12 cellular contexts compared by ENCODE assay signal in the genomic region with DNA sequence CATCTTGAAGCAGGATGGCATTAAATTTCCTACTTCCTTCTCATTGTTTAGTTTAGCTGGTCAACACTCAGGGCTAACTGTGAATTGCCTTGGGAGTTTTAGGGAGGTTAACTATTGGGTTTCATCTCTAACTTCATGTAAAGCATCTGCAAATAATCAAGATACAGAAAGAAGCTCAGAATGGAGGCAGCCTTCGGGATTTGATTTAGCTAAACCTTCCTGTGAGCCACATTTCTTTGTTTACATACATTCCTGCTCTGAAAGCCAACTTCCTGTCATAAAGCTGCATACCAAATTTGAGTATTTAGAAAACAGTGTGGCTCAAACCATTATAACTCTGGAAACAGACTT.
A peak's percentile ranks its signal among the peaks of the same experiment; 100 is the strongest.
DNase-seq lines count a peak whose midpoint lies in the region; ATAC-seq, FAIRE-seq and TF ChIP-seq lines count a peak whose summit lies in the region.
"Had no signal": no experiment of that assay in that cellular context is flagged by ENCODE, and none has a peak within 500 bp of the region (broad histone marks: within the 10 kb centered on the region; RNA-seq: fewer than 3 reads in every experiment).

No MANE protein-coding gene starts in this region.

- no peak overlapping the region for H2BK5ac ChIP-seq in H1 (ENCODE audit: low read depth, low read length)

- BruUV-seq in Caco-2 (replicated peaks; lab: Mats Ljungman, UMichigan), result no TSS peak

- TF ChIP-seq EP300 in H1 (IDR thresholded peaks at IDR 0.05; ENCODE audit: borderline replicate concordance in 1 of 2, low read depth in 2 of 2, low read length in 2 of 2), result no peak

- no peak overlapping the region for H2BK15ac ChIP-seq in H1 (ENCODE audit: low read length)

- CTCF ChIA-PET in BJ (lab: Yijun Ruan, JAX), result interaction anchor here (0.6 to 2.5 kb wide), 2 partner anchors 132 to 193 kb away, joined by 3 to 10 read pairs; a partner anchor contains a TSS
- CTCF ChIA-PET in H1 (lab: Charles Lee; ENCODE audit: partially characterized antibody), result interaction anchor here (1.6 to 1.8 kb wide), 2 partner anchors 9 to 13 kb away, joined by 5 read pairs; no protein-coding TSS in a partner anchor
- CTCF ChIA-PET in Caco-2 (lab: Charles Lee), result no interaction called here
- CTCF ChIA-PET in CD8-positive, alpha-beta T cell (lab: Charles Lee), result no interaction called here

- no peak overlapping the region for H3K4me3 Mint-ChIP-seq in neural crest cell
- H3K4me3 Mint-ChIP-seq in Caco-2 (ENCODE audit: unreplicated experiment), result no peak overlapping the region
- no peak overlapping the region for H3K4me3 Mint-ChIP-seq in CD8-positive, alpha-beta T cell

- H4K91ac ChIP-seq in H1 (replicated peaks; ENCODE audit: insufficient read length, low read length), result no peak overlapping the region

- no peak overlapping the region for H2BK12ac ChIP-seq in H1 (ENCODE audit: low read depth, low read length)

- no peak for FAIRE-seq in H1 (lab: Jason Lieb, UNC)

- H4K5ac ChIP-seq in H1 (ENCODE audit: insufficient read length, low read depth, low read length), result no peak overlapping the region

- no peaks in the 10 kb centered on the region for H3K36me3 ChIP-seq in BJ (ENCODE audit: control insufficient read depth, insufficient read depth, low read length)
- H3K36me3 ChIP-seq in MM.1S (replicated peaks; ENCODE audit: insufficient read depth, low read length), result no peaks in the 10 kb centered on the region
- no peaks in the 10 kb centered on the region for H3K36me3 ChIP-seq in H1 (ENCODE audit: control insufficient read depth in 2 of 4, insufficient read depth in 4 of 4, low read length in 3 of 4)
- H3K36me3 ChIP-seq in Caco-2 (ENCODE audit: control insufficient read depth, insufficient read depth, low read length), result no peaks in the 10 kb centered on the region
- no peaks in the 10 kb centered on the region for H3K36me3 ChIP-seq in CD8-positive, alpha-beta T cell (ENCODE audit: insufficient read depth, low read length)

- H3K18ac ChIP-seq in H1 (ENCODE audit: extremely low read depth, low read length), result no peak overlapping the region

- TF ChIP-seq POLR2A in H1 (IDR thresholded peaks at IDR 0.05; ENCODE audit: control extremely low read depth in 1 of 2, low read depth in 2 of 2, low read length in 2 of 2), result no peak

- H3K4me1 Mint-ChIP-seq in neural crest cell (peaks cover 34% of the 10 kb centered on the region), Caco-2 (ENCODE audit: low read depth, unreplicated experiment) (no peaks in the 10 kb centered on the region)
- no peaks in the 10 kb centered on the region for H3K4me1 Mint-ChIP-seq in CD8-positive, alpha-beta T cell (ENCODE audit: low read depth)

- no peak for ATAC-seq in CD8-positive, alpha-beta T cell
- no peak for ATAC-seq in HG02981 (IDR thresholded peaks at IDR 0.05; ENCODE audit: unreplicated experiment)

- no peak overlapping the region for H3K14ac ChIP-seq in H1 (ENCODE audit: insufficient read length)

- no peak for TF ChIP-seq CTCF in BJ (IDR thresholded peaks at IDR 0.05; ENCODE audit: insufficient read depth, low read depth, low read length)
- TF ChIP-seq CTCF in MM.1S (IDR thresholded peaks at IDR 0.05; ENCODE audit: low read length), result no peak
- TF ChIP-seq CTCF in H1 (IDR thresholded peaks at IDR 0.05; ENCODE audit: control extremely low read depth in 1 of 3, insufficient read depth in 1 of 3, low read depth in 1 of 3, low read length in 3 of 3), result no peak
- TF ChIP-seq CTCF in neural crest cell (conservative IDR thresholded peaks at IDR 0.05), result no peak
- no peak for TF ChIP-seq CTCF in Caco-2 (IDR thresholded peaks at IDR 0.05; ENCODE audit: insufficient read depth in 1 of 2, low read depth in 1 of 2, low read length in 1 of 2, severe bottlenecking in 1 of 2, unreplicated experiment in 1 of 2)
- TF ChIP-seq CTCF in CD8-positive, alpha-beta T cell (IDR thresholded peaks at IDR 0.05), result no peak

- no peaks in the 10 kb centered on the region for H3F3A ChIP-seq in MM.1S (ENCODE audit: insufficient read depth, low read length)

- H3K4me3 ChIP-seq in BJ (ENCODE audit: low read depth, low read length) (no peak overlapping the region), MM.1S (ENCODE audit: low read length) (no peak overlapping the region), H1 (ENCODE audit: extremely low read depth in 1 of 4, insufficient read depth in 2 of 4, low read depth in 3 of 4, low read length in 4 of 4) (no peak overlapping the region), Caco-2 (ENCODE audit: low read depth, low read length) (no peak overlapping the region)
- no peak overlapping the region for H3K4me3 ChIP-seq in CD8-positive, alpha-beta T cell (ENCODE audit: low read depth, low read length)
- H3K4me3 ChIP-seq: testis had no signal

- intact Hi-C loops in Caco-2 (cut with micrococcal nuclease; ENCODE audit: unreplicated experiment), result no loop called here
- intact Hi-C loops in CD8-positive, alpha-beta T cell (cut with DNase I, micrococcal nuclease), result loop anchor here in 1 of 2 experiments (5.0 kb wide), 1 partner anchor 482 kb away; no protein-coding TSS in a partner anchor

- DNase-seq in BJ (ENCODE audit: low read depth) (peak; percentile 88), MM.1S (no peak), H1 (ENCODE audit: low read depth in 1 of 2, low spot score in 2 of 2) (no peak), neural crest cell (ENCODE audit: low read depth, low spot score) (no peak), middle frontal gyrus (ENCODE audit: extremely low spot score, low spot score) (no peak), Caco-2 (no peak)
- no peak for DNase-seq in CD8-positive, alpha-beta T cell
- DNase-seq: activated effector memory CD4-positive, alpha-beta T cell treated with anti-CD3 and anti-CD28 coated beads, Interleukin-2, amount 50 U/mL, for 16 hours; DMS 273 treated with DMSO at 0.1 percent for 48 hours; KBM-7; testis had no signal

- H3K4me1 ChIP-seq in MM.1S (ENCODE audit: low read length), result no peaks in the 10 kb centered on the region
- H3K4me1 ChIP-seq in H1 (replicated peaks in 1 of 4; ENCODE audit: control insufficient read depth in 3 of 4, insufficient read depth in 4 of 4, low read length in 3 of 4), result peaks cover 0 to 10% (median 5%) of the 10 kb centered on the region in 4 experiments; a peak in 4 of 7 replicates
- peaks cover 10% of the 10 kb centered on the region; the same call in 1 of the 2 replicates for H3K4me1 ChIP-seq in Caco-2
- no peaks in the 10 kb centered on the region for H3K4me1 ChIP-seq in CD8-positive, alpha-beta T cell (ENCODE audit: insufficient read depth, low read length)

- 58% methylated on average over 1 of the region's 1 CpG; no CpG with 5 or more reads in 1 of the 2 experiments for WGBS in H1 (ENCODE audit: extremely low coverage in 1 of 2, insufficient coverage in 1 of 2, insufficient read length in 1 of 2, insufficient replicate concordance in 2 of 2, low coverage in 1 of 2, low lambda C conversion rate in 2 of 2, missing lambda C conversion rate in 1 of 2), 2 experiments

- no peaks in the 10 kb centered on the region for H3K79me1 ChIP-seq in H1 (ENCODE audit: low read depth, low read length)

- peaks cover 9% of the 10 kb centered on the region for H3K9me3 Mint-ChIP-seq in neural crest cell
- H3K9me3 Mint-ChIP-seq in Caco-2 (ENCODE audit: unreplicated experiment), result no peaks in the 10 kb centered on the region
- peaks cover 8% of the 10 kb centered on the region for H3K9me3 Mint-ChIP-seq in CD8-positive, alpha-beta T cell

- no peaks in the 10 kb centered on the region for H3K27me3 ChIP-seq in BJ (ENCODE audit: control insufficient read depth, insufficient read depth, low read length)
- H3K27me3 ChIP-seq in MM.1S (replicated peaks; ENCODE audit: insufficient read depth, low read length), result no peaks in the 10 kb centered on the region
- no peaks in the 10 kb centered on the region for H3K27me3 ChIP-seq in H1 (replicated peaks in 1 of 4; ENCODE audit: control insufficient read depth in 3 of 4, extremely low read depth in 1 of 4, insufficient read depth in 3 of 4, low read length in 3 of 4)
- H3K27me3 ChIP-seq in Caco-2 (replicated peaks; ENCODE audit: control insufficient read depth, insufficient read depth, low read length), result no peaks in the 10 kb centered on the region
- no peaks in the 10 kb centered on the region for H3K27me3 ChIP-seq in CD8-positive, alpha-beta T cell (ENCODE audit: insufficient read depth, low read length)
- H3K27me3 ChIP-seq: testis had no signal

- no peak overlapping the region for H3K4ac ChIP-seq in H1 (replicated peaks; ENCODE audit: insufficient read length, low read depth, low read length)

- no peak overlapping the region for H3K56ac ChIP-seq in H1 (replicated peaks; ENCODE audit: insufficient read length, low read depth, low read length)

- H3K79me2 ChIP-seq in MM.1S (ENCODE audit: low read length) (no peaks in the 10 kb centered on the region), H1 (ENCODE audit: control insufficient read depth in 1 of 2, insufficient read depth in 2 of 2, low read length in 2 of 2) (no peaks in the 10 kb centered on the region)

- H3K27ac Mint-ChIP-seq in neural crest cell (ENCODE audit: unreplicated experiment), result peak overlapping the region; percentile 85
- H3K27ac Mint-ChIP-seq in Caco-2 (ENCODE audit: unreplicated experiment), result no peak overlapping the region
- H3K27ac Mint-ChIP-seq in CD8-positive, alpha-beta T cell, result no peak overlapping the region

- H3K9me2 ChIP-seq in MM.1S (replicated peaks; ENCODE audit: insufficient read depth, low read length), result no peaks in the 10 kb centered on the region

- H3K9ac ChIP-seq in MM.1S (ENCODE audit: low read length) (no peak overlapping the region), H1 (replicated peaks in 1 of 4; ENCODE audit: extremely low read depth in 1 of 4, low read depth in 3 of 4, low read length in 3 of 4) (no peak overlapping the region)

- no peak overlapping the region for H2AK5ac ChIP-seq in H1 (ENCODE audit: low read depth, low read length)

- no peaks in the 10 kb centered on the region for H3K23me2 ChIP-seq in H1 (ENCODE audit: low read depth, low read length)

- no peak overlapping the region for H3K23ac ChIP-seq in H1 (ENCODE audit: insufficient read length)

- H4K20me1 ChIP-seq in MM.1S (ENCODE audit: insufficient read depth, low read length), result no peaks in the 10 kb centered on the region
- no peaks in the 10 kb centered on the region for H4K20me1 ChIP-seq in H1 (replicated peaks in 1 of 2; ENCODE audit: control insufficient read depth in 1 of 2, insufficient read depth in 2 of 2, low read length in 2 of 2)

- POLR2A ChIA-PET in BJ (lab: Charles Lee) (interaction anchor here (0.8 to 1.1 kb wide), 2 partner anchors 22 to 55 kb away, joined by 3 read pairs; no protein-coding TSS in a partner anchor), H1 (lab: Charles Lee; ENCODE audit: partially characterized antibody) (no interaction called here), Caco-2 (lab: Charles Lee) (no interaction called here)
- POLR2A ChIA-PET in CD8-positive, alpha-beta T cell (lab: Charles Lee), result no interaction called here

- H3K36me3 Mint-ChIP-seq in neural crest cell (ENCODE audit: low read depth), result peaks cover 7% of the 10 kb centered on the region
- H3K36me3 Mint-ChIP-seq in Caco-2 (ENCODE audit: insufficient read depth, unreplicated experiment), result no peaks in the 10 kb centered on the region
- no peaks in the 10 kb centered on the region for H3K36me3 Mint-ChIP-seq in CD8-positive, alpha-beta T cell

- H3K4me2 ChIP-seq in MM.1S (ENCODE audit: low read depth, low read length) (no peak overlapping the region), H1 (ENCODE audit: insufficient read depth in 1 of 2, low read depth in 2 of 2, low read length in 2 of 2) (no peak overlapping the region)

- no peaks in the 10 kb centered on the region for H3K9me3 ChIP-seq in MM.1S (replicated peaks; ENCODE audit: insufficient read depth, low read length)
- peaks cover 0 to 3% of the 10 kb centered on the region in 2 experiments; a peak in 1 of 4 replicates for H3K9me3 ChIP-seq in H1 (ENCODE audit: insufficient read depth in 2 of 2, low read depth in 1 of 2, low read length in 1 of 2)
- no peaks in the 10 kb centered on the region for H3K9me3 ChIP-seq in Caco-2
- H3K9me3 ChIP-seq in CD8-positive, alpha-beta T cell (ENCODE audit: low read length), result no peaks in the 10 kb centered on the region
- H3K9me3 ChIP-seq: testis had no signal

- no peak overlapping the region for H4K8ac ChIP-seq in H1 (ENCODE audit: extremely low read depth, insufficient read depth, low read length)

- no peak overlapping the region for H2BK20ac ChIP-seq in H1 (ENCODE audit: low read length)

- H3K27me3 Mint-ChIP-seq in neural crest cell (ENCODE audit: low read depth), result no peaks in the 10 kb centered on the region
- no peaks in the 10 kb centered on the region for H3K27me3 Mint-ChIP-seq in Caco-2 (ENCODE audit: insufficient read depth, unreplicated experiment)
- H3K27me3 Mint-ChIP-seq in CD8-positive, alpha-beta T cell (ENCODE audit: low read depth), result no peaks in the 10 kb centered on the region

- peak overlapping the region; percentile 43; the same call in 1 of the 2 replicates for H2AFZ ChIP-seq in MM.1S (ENCODE audit: low read length)
- peak overlapping the region; percentile 45; the same call in 1 of the 2 replicates for H2AFZ ChIP-seq in H1 (ENCODE audit: low read length)

- H2BK120ac ChIP-seq in H1 (replicated peaks; ENCODE audit: low read depth, low read length), result no peak overlapping the region

- no peak for TF ChIP-seq RAD21 in H1 (IDR thresholded peaks at IDR 0.05 in 1 of 2, conservative IDR thresholded peaks at IDR 0.05 in 1 of 2; ENCODE audit: low read depth in 2 of 2, low read length in 2 of 2)

- H3K27ac ChIP-seq in MM.1S (ENCODE audit: low read length), result no peak overlapping the region
- H3K27ac ChIP-seq in H1 (ENCODE audit: low read depth, low read length), result no peak overlapping the region
- no peak overlapping the region for H3K27ac ChIP-seq in CD8-positive, alpha-beta T cell (ENCODE audit: low read depth, low read length)

Comparison
In these comparisons a context has a peak if more than half of its experiments do, and no peak if none do; other contexts are left out.
1. CTCF ChIA-PET loops: an anchor here in BJ (0.6 to 2.5 kb wide) and H1 (1.6 to 1.8 kb wide); none called in Caco-2 and CD8-positive, alpha-beta T cell.